6 cellular contexts compared by ENCODE assay signal in genomic region chrX:49185062-49185394, GRCh38. TPM values are rescaled to one million over a fixed set of nuclear protein-coding genes. Genes with fewer than 3 reads are reported as not detected.
DNase-seq lines count a peak whose midpoint lies in the region; ATAC-seq, FAIRE-seq and TF ChIP-seq lines count a peak whose summit lies in the region.

No MANE protein-coding gene starts in this region.

- H4K20me1 ChIP-seq in K562 (replicated peaks; ENCODE audit: control insufficient read depth, insufficient read depth, low read length), result peaks cover 9% of the 10 kb centered on the region

- peaks cover 42% of the 10 kb centered on the region for H3K79me2 ChIP-seq in K562 (ENCODE audit: control insufficient read depth, insufficient read depth, low read length)

- H3K27me3 ChIP-seq in K562 (ENCODE audit: control insufficient read depth in 2 of 2, insufficient read depth in 2 of 2, low read length in 2 of 2), result no peaks in the 10 kb centered on the region

- H3K4me2 ChIP-seq in K562 (ENCODE audit: insufficient read depth, low read length), result peak overlapping the region; percentile 90

- ATAC-seq in K562, result no peak

- CTCF ChIA-PET in HEK293 (lab: Yijun Ruan, JAX) (no interaction called here), K562 (lab: Yijun Ruan, JAX; ENCODE audit: low intra/inter-chr PET ratio) (no interaction called here)

- peaks cover 10 to 25% of the 10 kb centered on the region in 2 experiments; a peak in 2 of 3 replicates for H3K36me3 ChIP-seq in HEK293 (ENCODE audit: control insufficient read depth in 2 of 2, insufficient read depth in 1 of 2, low read length in 2 of 2)
- peaks cover 32% of the 10 kb centered on the region; the same call in 2 of the 3 replicates for H3K36me3 ChIP-seq in K562 (ENCODE audit: control insufficient read depth, insufficient read depth, low read length)

- 0% methylated on average over 4 of the region's 8 CpGs for WGBS in K562 (ENCODE audit: insufficient coverage, low coverage, missing lambda C conversion rate)

- peak overlapping the region; percentile 93 to 97 for H3K9ac ChIP-seq in K562 (ENCODE audit: insufficient read depth in 1 of 2, low read depth in 2 of 2, low read length in 2 of 2)

- TF ChIP-seq CTCF in HEK293 (tag by site-specific recombination; IDR thresholded peaks at IDR 0.05) (no peak), K562 (IDR thresholded peaks at IDR 0.05 in 2 of 3, conservative IDR thresholded peaks at IDR 0.05 in 1 of 3; ENCODE audit: insufficient read depth in 2 of 3, low read depth in 1 of 3, low read length in 3 of 3) (no peak), osteocyte (IDR thresholded peaks at IDR 0.05) (no peak)

- H3K4me1 Mint-ChIP-seq in osteocyte (ENCODE audit: unreplicated experiment), result peaks cover 15% of the 10 kb centered on the region

- no peak for TF ChIP-seq EP300 in K562 (IDR thresholded peaks at IDR 0.05; ENCODE audit: low read length)

- H3K4me3 ChIP-seq in HEK293 (ENCODE audit: low read depth, low read length) (peak overlapping the region; percentile 28; the same call in 1 of the 2 replicates), K562 (peak overlapping the region; percentile 76)

- H3K4me3 Mint-ChIP-seq in osteocyte (ENCODE audit: unreplicated experiment), result peak overlapping the region; percentile 62

- no peak for FAIRE-seq in K562 (lab: Jason Lieb, UNC)

- peaks cover 2% of the 10 kb centered on the region for H3K36me3 Mint-ChIP-seq in osteocyte (ENCODE audit: unreplicated experiment)

- peak in 1 of 4 experiments; percentile 20 for DNase-seq in K562 (ENCODE audit: extremely low read depth in 1 of 4, low spot score in 3 of 4)
- no peak for DNase-seq in osteocyte (ENCODE audit: extremely low spot score, unreplicated experiment)
- no peak for DNase-seq in dedifferentiated amniotic fluid mesenchymal stem cell (ENCODE audit: extremely low spot score)
- no peak for DNase-seq in SK-N-DZ (ENCODE audit: low spot score)
- DNase-seq in occipital lobe (lab: John Stamatoyannopoulos, UW), result no peak

- intact Hi-C loops in K562 (cut with micrococcal nuclease), result no loop called here

- H3K4me1 ChIP-seq in HEK293 (ENCODE audit: control insufficient read depth, insufficient read depth, low read length), result peaks cover 2% of the 10 kb centered on the region; the same call in 1 of the 2 replicates
- H3K4me1 ChIP-seq in K562 (replicated peaks in 1 of 2; ENCODE audit: control insufficient read depth in 2 of 2, insufficient read depth in 2 of 2, low read length in 2 of 2), result peaks cover 33 to 46% of the 10 kb centered on the region in 2 experiments

- no peak for TF ChIP-seq POLR2A in K562 (conservative IDR thresholded peaks at IDR 0.05)

- H3K27ac ChIP-seq in HEK293 (ENCODE audit: extremely low read depth, low read depth, low read length), result peak overlapping the region; percentile 64
- H3K27ac ChIP-seq in K562 (ENCODE audit: extremely low read depth, low read depth, low read length), result peak overlapping the region; percentile 91

- no TSS peak for BruUV-seq in K562 (replicated peaks; lab: Mats Ljungman, UMichigan)

- TF ChIP-seq RAD21 in K562 (CRISPR knock-in tag; conservative IDR thresholded peaks at IDR 0.05 in 1 of 2, IDR thresholded peaks at IDR 0.05 in 1 of 2), result no peak

- POLR2A ChIA-PET in HEK293 (lab: Yijun Ruan, JAX) (interaction anchor here (1.0 to 2.8 kb wide), 4 partner anchors 13 to 105 kb away, joined by 4 to 18 read pairs (median 10); partner anchors contain the start of genes PLP2, PPP1R3F and WDR45), K562 (lab: Yijun Ruan, JAX) (interaction anchor here (1.2 kb wide), 1 partner anchor 13 kb away, joined by 5 read pairs; the partner anchor contains the start of gene PLP2)

- no peaks in the 10 kb centered on the region for H3K27me3 Mint-ChIP-seq in osteocyte (ENCODE audit: unreplicated experiment)

- no peaks in the 10 kb centered on the region for H3K9me1 ChIP-seq in K562 (ENCODE audit: control insufficient read depth, insufficient read depth, low read length)

- in situ Hi-C loops in K562 (cut with MboI), result no loop called here

- no peak overlapping the region for H2AFZ ChIP-seq in K562 (ENCODE audit: low read depth, low read length)

- H3K27ac Mint-ChIP-seq in osteocyte (ENCODE audit: unreplicated experiment), result peak overlapping the region; percentile 68

- H3K9me3 ChIP-seq in HEK293 (ENCODE audit: control insufficient read depth, insufficient read depth, low read depth, low read length) (no peaks in the 10 kb centered on the region), K562 (replicated peaks; ENCODE audit: control insufficient read depth, insufficient read depth, low read depth, low read length) (no peaks in the 10 kb centered on the region)

- no peaks in the 10 kb centered on the region for H3K9me3 Mint-ChIP-seq in osteocyte (ENCODE audit: unreplicated experiment)

RNA-seq across cellular contexts. Expression of gene PRICKLE3, which starts 1.1 kb away (rescaled TPM):
- total RNA-seq in K562 (2011; cell fraction: chromatin; rRNA removed; ENCODE audit: low replicate concordance), result 44.7 and 103 TPM in 2 replicates
- 65.1 and 65.2 TPM in 2 replicates for total RNA-seq in K562 (2011; cell fraction: nucleolus; rRNA removed)
- total RNA-seq in K562 (2011; cell fraction: nucleoplasm; rRNA removed), result 41.5 and 44.2 TPM in 2 replicates
- total RNA-seq in K562 (2014; rRNA removed) (24.7 and 26.8 TPM in 2 replicates), K562 (2014; rRNA removed; fragmentation: Illumina TruSeq; extraction: Trizol) (6.8 and 8.7 TPM in 2 replicates), K562 (2015; rRNA removed; fragmentation: Illumina TruSeq; extraction: Trizol) (10.2 and 11.2 TPM in 2 replicates), K562 (2021) (43.8 and 44.3 TPM in 2 replicates), osteocyte (7.7 and 8.5 TPM in 2 replicates), occipital lobe (0.47 TPM)
- polyA plus RNA-seq in K562 (2011; rRNA removed) (14.0 and 22.0 TPM in 2 replicates), K562 (2014; fragmentation: Illumina TruSeq; extraction: Trizol) (19.1 and 19.4 TPM in 2 replicates), K562 (2014; fragmentation: Nextera tagmentation; extraction: Ambion mirVana) (1 to 10 TPM; 1.1 to 1.4 TPM), K562 (2014; rRNA removed) (23.7 and 32.8 TPM in 2 replicates)
- 13.3 and 26.4 TPM in 2 replicates for polyA plus RNA-seq in K562 (2011; cell fraction: cytosol; rRNA removed)
- 49.4 and 83.5 TPM in 2 replicates for polyA plus RNA-seq in K562 (2011; cell fraction: nucleus; rRNA removed)
- 28.6 and 29.5 TPM in 2 replicates for polyA plus RNA-seq in K562 (2012)
- polyA minus RNA-seq in K562 (2011; rRNA and poly(A)+ RNA removed), result 10.3 and 12.1 TPM in 2 replicates
- polyA minus RNA-seq in K562 (2011; cell fraction: cytosol; rRNA and poly(A)+ RNA removed), result 30.0 and 34.3 TPM in 2 replicates
- polyA minus RNA-seq in K562 (2011; cell fraction: nucleus; rRNA and poly(A)+ RNA removed), result 18.0 and 18.3 TPM in 2 replicates
- polyA plus RNA-seq in SK-N-DZ (2014; cell fraction: cytosol; rRNA removed), result 0.42 TPM in 1 of 2 replicates, not detected in the other
- polyA plus RNA-seq in SK-N-DZ (2014; cell fraction: nucleus; rRNA removed), result not detected in 2 replicates

RNA-seq across cellular contexts. Expression of gene PLP2, which starts 13.3 kb away (rescaled TPM):
- 74.1 and 122 TPM in 2 replicates for total RNA-seq in K562 (2011; cell fraction: chromatin; rRNA removed; ENCODE audit: low replicate concordance)
- 138 and 180 TPM in 2 replicates for total RNA-seq in K562 (2011; cell fraction: nucleolus; rRNA removed)
- 178 and 233 TPM in 2 replicates for total RNA-seq in K562 (2011; cell fraction: nucleoplasm; rRNA removed)
- 34.7 and 55.2 TPM in 2 replicates for total RNA-seq in K562 (2014; rRNA removed)
- total RNA-seq in K562 (2014; rRNA removed; fragmentation: Illumina TruSeq; extraction: Trizol), result 65.1 and 67.8 TPM in 2 replicates
- total RNA-seq in K562 (2015; rRNA removed; fragmentation: Illumina TruSeq; extraction: Trizol), result 70.4 and 73.0 TPM in 2 replicates
- total RNA-seq in K562 (2021), result 106 and 112 TPM in 2 replicates
- 169 and 175 TPM in 2 replicates for polyA plus RNA-seq in K562 (2011; rRNA removed)
- 367 and 379 TPM in 2 replicates for polyA plus RNA-seq in K562 (2011; cell fraction: cytosol; rRNA removed)
- 76.0 and 82.2 TPM in 2 replicates for polyA plus RNA-seq in K562 (2011; cell fraction: nucleus; rRNA removed)
- 170 and 356 TPM in 2 replicates for polyA plus RNA-seq in K562 (2012)
- polyA plus RNA-seq in K562 (2014; fragmentation: Illumina TruSeq; extraction: Trizol), result 199 and 236 TPM in 2 replicates
- polyA plus RNA-seq in K562 (2014; fragmentation: Nextera tagmentation; extraction: Ambion mirVana), result 100 to 1,000 TPM; 117 to 208 TPM
- 63.0 and 96.3 TPM in 2 replicates for polyA plus RNA-seq in K562 (2014; rRNA removed)
- polyA minus RNA-seq in K562 (2011; rRNA and poly(A)+ RNA removed), result 88.3 and 104 TPM in 2 replicates
- polyA minus RNA-seq in K562 (2011; cell fraction: cytosol; rRNA and poly(A)+ RNA removed), result 55.9 and 80.5 TPM in 2 replicates
- polyA minus RNA-seq in K562 (2011; cell fraction: nucleus; rRNA and poly(A)+ RNA removed), result 8.6 and 18.3 TPM in 2 replicates
- 97.4 and 100 TPM in 2 replicates for total RNA-seq in osteocyte
- polyA plus RNA-seq in SK-N-DZ (2014; cell fraction: cytosol; rRNA removed), result 3.0 and 4.3 TPM in 2 replicates
- 0.61 and 4.2 TPM in 2 replicates for polyA plus RNA-seq in SK-N-DZ (2014; cell fraction: nucleus; rRNA removed)
- 0.62 TPM for total RNA-seq in occipital lobe

RNA-seq across cellular contexts. Expression of gene SYP, which starts 15.0 kb away (rescaled TPM):
- 4.8 and 8.4 TPM in 2 replicates for total RNA-seq in K562 (2011; cell fraction: chromatin; rRNA removed; ENCODE audit: low replicate concordance)
- total RNA-seq in K562 (2011; cell fraction: nucleolus; rRNA removed), result 6.8 and 7.3 TPM in 2 replicates
- 6.0 and 10.6 TPM in 2 replicates for total RNA-seq in K562 (2011; cell fraction: nucleoplasm; rRNA removed)
- total RNA-seq in K562 (2014; rRNA removed) (3.4 and 3.9 TPM in 2 replicates), K562 (2014; rRNA removed; fragmentation: Illumina TruSeq; extraction: Trizol) (2.2 and 2.6 TPM in 2 replicates), K562 (2015; rRNA removed; fragmentation: Illumina TruSeq; extraction: Trizol) (1.5 and 1.6 TPM in 2 replicates), K562 (2021) (2.1 and 3.0 TPM in 2 replicates), osteocyte (1.5 and 2.3 TPM in 2 replicates), occipital lobe (158 TPM)
- polyA plus RNA-seq in K562 (2011; rRNA removed) (3.9 and 5.1 TPM in 2 replicates), K562 (2014; fragmentation: Illumina TruSeq; extraction: Trizol) (2.4 and 2.9 TPM in 2 replicates), K562 (2014; fragmentation: Nextera tagmentation; extraction: Ambion mirVana) (under 1 TPM; 0.48 to 0.52 TPM), K562 (2014; rRNA removed) (3.6 and 4.3 TPM in 2 replicates)
- polyA plus RNA-seq in K562 (2011; cell fraction: cytosol; rRNA removed), result 5.7 and 10.1 TPM in 2 replicates
- 3.8 and 7.1 TPM in 2 replicates for polyA plus RNA-seq in K562 (2011; cell fraction: nucleus; rRNA removed)
- polyA plus RNA-seq in K562 (2012), result 1.8 and 4.5 TPM in 2 replicates
- 1.6 and 3.3 TPM in 2 replicates for polyA minus RNA-seq in K562 (2011; rRNA and poly(A)+ RNA removed)
- polyA minus RNA-seq in K562 (2011; cell fraction: cytosol; rRNA and poly(A)+ RNA removed), result 1.3 and 4.0 TPM in 2 replicates
- polyA minus RNA-seq in K562 (2011; cell fraction: nucleus; rRNA and poly(A)+ RNA removed), result 3.8 and 4.0 TPM in 2 replicates
- 85.8 and 95.0 TPM in 2 replicates for polyA plus RNA-seq in SK-N-DZ (2014; cell fraction: cytosol; rRNA removed)
- 34.6 and 45.1 TPM in 2 replicates for polyA plus RNA-seq in SK-N-DZ (2014; cell fraction: nucleus; rRNA removed)

RNA-seq across cellular contexts. Expression of gene MAGIX, which starts 22.5 kb away (rescaled TPM):
- total RNA-seq in K562 (2011; cell fraction: chromatin; rRNA removed; ENCODE audit: low replicate concordance), result 3.0 TPM in 2 replicates
- total RNA-seq in K562 (2011; cell fraction: nucleolus; rRNA removed), result 1.8 and 2.7 TPM in 2 replicates
- total RNA-seq in K562 (2011; cell fraction: nucleoplasm; rRNA removed), result 2.5 and 4.6 TPM in 2 replicates
- total RNA-seq in K562 (2014; rRNA removed) (2.5 and 3.5 TPM in 2 replicates), K562 (2014; rRNA removed; fragmentation: Illumina TruSeq; extraction: Trizol) (0.32 and 0.33 TPM in 2 replicates), K562 (2015; rRNA removed; fragmentation: Illumina TruSeq; extraction: Trizol) (0.47 and 0.79 TPM in 2 replicates), K562 (2021) (2.2 and 2.4 TPM in 2 replicates), osteocyte (1.2 and 2.3 TPM in 2 replicates), occipital lobe (3.4 TPM)
- polyA plus RNA-seq in K562 (2011; rRNA removed) (0.78 and 1.6 TPM in 2 replicates), K562 (2014; fragmentation: Illumina TruSeq; extraction: Trizol) (0.28 and 1.2 TPM in 2 replicates), K562 (2014; fragmentation: Nextera tagmentation; extraction: Ambion mirVana) (under 1 TPM; 0.08 to 0.22 TPM), K562 (2014; rRNA removed) (1.4 and 1.9 TPM in 2 replicates)
- polyA plus RNA-seq in K562 (2011; cell fraction: cytosol; rRNA removed), result 2.6 and 4.7 TPM in 2 replicates
- 2.2 and 4.1 TPM in 2 replicates for polyA plus RNA-seq in K562 (2011; cell fraction: nucleus; rRNA removed)
- 1.1 and 1.7 TPM in 2 replicates for polyA plus RNA-seq in K562 (2012)
- 0.91 and 1.2 TPM in 2 replicates for polyA minus RNA-seq in K562 (2011; rRNA and poly(A)+ RNA removed)
- 1.0 and 2.2 TPM in 2 replicates for polyA minus RNA-seq in K562 (2011; cell fraction: cytosol; rRNA and poly(A)+ RNA removed)
- polyA minus RNA-seq in K562 (2011; cell fraction: nucleus; rRNA and poly(A)+ RNA removed), result 2.2 and 2.7 TPM in 2 replicates
- polyA plus RNA-seq in SK-N-DZ (2014; cell fraction: cytosol; rRNA removed), result 1.3 and 4.1 TPM in 2 replicates
- 1.5 and 8.2 TPM in 2 replicates for polyA plus RNA-seq in SK-N-DZ (2014; cell fraction: nucleus; rRNA removed)

RNA-seq across cellular contexts. Expression of gene CACNA1F, which starts 48.1 kb away (rescaled TPM):
- 2.0 TPM in 2 replicates for total RNA-seq in K562 (2011; cell fraction: chromatin; rRNA removed; ENCODE audit: low replicate concordance)
- 0.79 and 0.83 TPM in 2 replicates for total RNA-seq in K562 (2011; cell fraction: nucleolus; rRNA removed)
- 0.84 and 1.7 TPM in 2 replicates for total RNA-seq in K562 (2011; cell fraction: nucleoplasm; rRNA removed)
- total RNA-seq in K562 (2014; rRNA removed) (under 0.01 TPM in 1 of 2 replicates, not detected in the other), K562 (2014; rRNA removed; fragmentation: Illumina TruSeq; extraction: Trizol) (not detected in 2 replicates), K562 (2015; rRNA removed; fragmentation: Illumina TruSeq; extraction: Trizol) (not detected in 2 replicates), K562 (2021) (0.04 TPM in 2 replicates), osteocyte (not detected in 2 replicates), occipital lobe (not detected)
- polyA plus RNA-seq in K562 (2011; rRNA removed) (0.13 and 0.37 TPM in 2 replicates), K562 (2014; fragmentation: Illumina TruSeq; extraction: Trizol) (0.01 and 0.03 TPM in 2 replicates), K562 (2014; fragmentation: Nextera tagmentation; extraction: Ambion mirVana) (under 1 TPM in 1 of 2 experiments, not detected in 1; 0.01 TPM), K562 (2014; rRNA removed) (0.15 and 0.41 TPM in 2 replicates)
- polyA plus RNA-seq in K562 (2011; cell fraction: cytosol; rRNA removed), result 0.10 and 0.22 TPM in 2 replicates
- 1.5 and 1.9 TPM in 2 replicates for polyA plus RNA-seq in K562 (2011; cell fraction: nucleus; rRNA removed)
- polyA plus RNA-seq in K562 (2012), result 0.10 and 0.36 TPM in 2 replicates
- 0.04 and 0.06 TPM in 2 replicates for polyA minus RNA-seq in K562 (2011; rRNA and poly(A)+ RNA removed)
- polyA minus RNA-seq in K562 (2011; cell fraction: cytosol; rRNA and poly(A)+ RNA removed), result not detected in 2 replicates
- 0.27 and 0.56 TPM in 2 replicates for polyA minus RNA-seq in K562 (2011; cell fraction: nucleus; rRNA and poly(A)+ RNA removed)
- polyA plus RNA-seq in SK-N-DZ (2014; cell fraction: cytosol; rRNA removed), result 0.06 and 0.61 TPM in 2 replicates
- polyA plus RNA-seq in SK-N-DZ (2014; cell fraction: nucleus; rRNA removed), result 0.43 and 2.0 TPM in 2 replicates

Comparison
In these comparisons a context has a peak if more than half of its experiments do, and no peak if none do; other contexts are left out.
1. RNA of gene PLP2, which starts 13.3 kb away (total RNA-seq): 97.4 to 100 TPM in osteocyte and 34.7 to 233 TPM in K562; 0.62 TPM in occipital lobe (single experiment); every median in the first group is over 10 times any median in the second.
2. RNA of gene SYP, which starts 15.0 kb away (total RNA-seq): 158 TPM in occipital lobe (single experiment); 1.5 to 10.6 TPM in K562 and 1.5 to 2.3 TPM in osteocyte; every median in the first group is over 10 times any median in the second.
3. Of the 44 proteins assayed by ChIP-seq in both K562 and HEK293: peak only in K562: none; only in HEK293: PRDM10 and ZNF398; in both: none; in neither: 42.